21 cellular contexts compared by ENCODE assay signal in genomic region chr18:55458456-55459238, GRCh38.
DNase-seq lines count a peak whose midpoint lies in the region; ATAC-seq and TF ChIP-seq lines count a peak whose summit lies in the region.
"Had no signal": no experiment of that assay in that cellular context is flagged by ENCODE, and none has a peak within 500 bp of the region (broad histone marks: within the 10 kb centered on the region; RNA-seq: fewer than 3 reads in every experiment).

No MANE protein-coding gene starts in this region.

- peaks cover 7 to 32% of the 10 kb centered on the region in 2 donors for H3K4me1 Mint-ChIP-seq in stimulated activated naive B cell treated with anti-CD40 and anti-IgM and Interleukin-4, amounts not matched to agents 10 μg/mL and 1 μg/mL and 100 μg/mL, for 72 hours
- H3K4me1 Mint-ChIP-seq: activated CD8-positive, alpha-beta memory T cell treated with anti-CD3 and anti-CD28 coated beads, Interleukin-2, amount 10 ng/mL, durations not matched to agents 7 days and 5 days had no signal

- H3K9me3 ChIP-seq in DOHH2 (ENCODE audit: control insufficient read depth, insufficient read depth, low read length) = no peaks in the 10 kb centered on the region
- H3K9me3 ChIP-seq: tibial nerve had no signal

- no peak for ATAC-seq in GM18858 (IDR thresholded peaks at IDR 0.05; ENCODE audit: unreplicated experiment)
- no peak for ATAC-seq in stimulated activated naive B cell treated with anti-CD40 and anti-IgM and Interleukin-4, amounts not matched to agents 10 μg/mL and 1 μg/mL and 100 μg/mL, for 72 hours (replicated peaks)
- no peak for ATAC-seq in activated CD4-positive, CD25-positive, alpha-beta regulatory T cell treated with anti-CD3 and anti-CD28 coated beads, Interleukin-2, amount 50 U/mL, for 24 hours
- ATAC-seq: activated CD8-positive, alpha-beta memory T cell treated with anti-CD3 and anti-CD28 coated beads, Interleukin-2, amount 10 ng/mL, durations not matched to agents 7 days and 5 days had no signal

- H3K4me2 ChIP-seq in DOHH2 (ENCODE audit: low read length) = peak overlapping the region; percentile 32
- H3K4me2 ChIP-seq: KMS-11 had no signal

- H4K20me1 ChIP-seq in DOHH2 (ENCODE audit: control insufficient read depth, insufficient read depth, low read depth, low read length) = no peaks in the 10 kb centered on the region

- H3K36me3 ChIP-seq in DOHH2 (ENCODE audit: control insufficient read depth, low read length) = peaks cover 71% of the 10 kb centered on the region
- H3K36me3 ChIP-seq: tibial nerve had no signal

- H3K79me2 ChIP-seq in DOHH2 (ENCODE audit: control insufficient read depth, low read length) = peaks cover 95% of the 10 kb centered on the region

- no peaks in the 10 kb centered on the region for H3K27me3 Mint-ChIP-seq in stimulated activated naive B cell treated with anti-CD40 and anti-IgM and Interleukin-4, amounts not matched to agents 10 μg/mL and 1 μg/mL and 100 μg/mL, for 72 hours
- H3K27me3 Mint-ChIP-seq: activated CD8-positive, alpha-beta memory T cell treated with anti-CD3 and anti-CD28 coated beads, Interleukin-2, amount 10 ng/mL, durations not matched to agents 7 days and 5 days; CD4-positive, CD25-positive, alpha-beta regulatory T cell had no signal

- no peaks in the 10 kb centered on the region for H3K9me3 Mint-ChIP-seq in stimulated activated naive B cell treated with anti-CD40 and anti-IgM and Interleukin-4, amounts not matched to agents 10 μg/mL and 1 μg/mL and 100 μg/mL, for 72 hours
- H3K9me3 Mint-ChIP-seq: CD4-positive, CD25-positive, alpha-beta regulatory T cell; T-helper 1 cell treated with Interleukin-12 subunit alpha and Interleukin-12 subunit beta and Interleukin-4 antibody, amounts not matched to agents 30 μg/mL and 1 μg/mL, for 36 hours had no signal

- no peak overlapping the region for H3K27ac Mint-ChIP-seq in stimulated activated naive B cell treated with anti-CD40 and anti-IgM and Interleukin-4, amounts not matched to agents 10 μg/mL and 1 μg/mL and 100 μg/mL, for 72 hours
- H3K27ac Mint-ChIP-seq: activated CD8-positive, alpha-beta memory T cell treated with anti-CD3 and anti-CD28 coated beads, Interleukin-2, amount 10 ng/mL, durations not matched to agents 7 days and 5 days; CD4-positive, CD25-positive, alpha-beta regulatory T cell; T-helper 1 cell treated with Interleukin-12 subunit alpha and Interleukin-12 subunit beta and Interleukin-4 antibody, amounts not matched to agents 30 μg/mL and 1 μg/mL, for 36 hours had no signal

- no peak for TF ChIP-seq CTCF in DOHH2 (IDR thresholded peaks at IDR 0.05; ENCODE audit: low read depth, low read length, poor library complexity, severe bottlenecking)

- no peaks in the 10 kb centered on the region for H3K27me3 ChIP-seq in DOHH2 (ENCODE audit: control insufficient read depth, low read length)
- H3K27me3 ChIP-seq: tibial nerve had no signal

- H3K9me2 ChIP-seq in DOHH2 (replicated peaks; ENCODE audit: control insufficient read depth, low read length) = no peaks in the 10 kb centered on the region

- H3K27ac ChIP-seq in DOHH2 (ENCODE audit: low read depth, low read length) = peak overlapping the region; percentile 54
- H3K27ac ChIP-seq: epithelial cell of prostate, HL-60, KMS-11, skin epidermis, tibial nerve had no signal

- DNase-seq in OCI-M1 (lab: John Stamatoyannopoulos, UW) (peak; percentile 12), globus pallidus (ENCODE audit: low spot score) (peak; percentile 84), pons (ENCODE audit: low spot score) (peak; percentile 89), kidney glomerular epithelial cell (lab: John Stamatoyannopoulos, UW) (no peak)
- DNase-seq in stimulated activated naive B cell treated with anti-CD40 and anti-IgM and Interleukin-4, amounts not matched to agents 10 μg/mL and 1 μg/mL and 100 μg/mL, for 72 hours = no peak
- DNase-seq: activated CD8-positive, alpha-beta memory T cell treated with anti-CD3 and anti-CD28 coated beads, Interleukin-2, amount 10 ng/mL, durations not matched to agents 7 days and 5 days; CD4-positive, CD25-positive, alpha-beta regulatory T cell; DND-41; islet precursor cell; NCI-H1105 treated with DMSO at 0.1 percent for 48 hours; NCI-H226; Right ventricle myocardium superior had no signal

- no peak overlapping the region for H3K4me3 Mint-ChIP-seq in stimulated activated naive B cell treated with anti-CD40 and anti-IgM and Interleukin-4, amounts not matched to agents 10 μg/mL and 1 μg/mL and 100 μg/mL, for 72 hours
- H3K4me3 Mint-ChIP-seq: activated CD8-positive, alpha-beta memory T cell treated with anti-CD3 and anti-CD28 coated beads, Interleukin-2, amount 10 ng/mL, durations not matched to agents 7 days and 5 days; CD4-positive, CD25-positive, alpha-beta regulatory T cell; T-helper 1 cell treated with Interleukin-12 subunit alpha and Interleukin-12 subunit beta and Interleukin-4 antibody, amounts not matched to agents 30 μg/mL and 1 μg/mL, for 36 hours had no signal

- no peaks in the 10 kb centered on the region for H3K36me3 Mint-ChIP-seq in stimulated activated naive B cell treated with anti-CD40 and anti-IgM and Interleukin-4, amounts not matched to agents 10 μg/mL and 1 μg/mL and 100 μg/mL, for 72 hours
- H3K36me3 Mint-ChIP-seq: activated CD8-positive, alpha-beta memory T cell treated with anti-CD3 and anti-CD28 coated beads, Interleukin-2, amount 10 ng/mL, durations not matched to agents 7 days and 5 days; CD4-positive, CD25-positive, alpha-beta regulatory T cell had no signal

- H3F3A ChIP-seq in DOHH2 (ENCODE audit: control insufficient read depth, insufficient read depth) = no peaks in the 10 kb centered on the region

- H3K4me3 ChIP-seq in DOHH2 (ENCODE audit: low read length) = no peak overlapping the region
- H3K4me3 ChIP-seq: skin epidermis had no signal

- peaks cover 99% of the 10 kb centered on the region for H3K4me1 ChIP-seq in DOHH2 (ENCODE audit: control insufficient read depth, low read length)

Comparison
In these comparisons a context has a peak if more than half of its experiments do, and no peak if none do; other contexts are left out.
1. DNase-seq: peak in OCI-M1 (single experiment), globus pallidus (single experiment) and pons (single experiment); none in kidney glomerular epithelial cell (single experiment) and stimulated activated naive B cell treated with anti-CD40 and anti-IgM and Interleukin-4, amounts not matched to agents 10 μg/mL and 1 μg/mL and 100 μg/mL, for 72 hours (single experiment).